ENCODE assay signal across 8 cellular contexts in genomic region chr17:29389994-29390855, GRCh38. TPM values are rescaled to one million over a fixed set of nuclear protein-coding genes. Genes with fewer than 3 reads are reported as not detected.
DNase-seq lines count a peak whose midpoint lies in the region; FAIRE-seq and TF ChIP-seq lines count a peak whose summit lies in the region.

Gene TAOK1, plus strand, starts transcription at chr17:29390363. Its CDS starts 61,186 bp downstream, at chr17:29451549.

- no peaks in the 10 kb centered on the region for H3K27me3 ChIP-seq in SK-N-SH (ENCODE audit: insufficient read depth)
- H3K27me3 ChIP-seq in neuronal stem cell (ENCODE audit: control insufficient read depth in 3 of 3, insufficient read depth in 3 of 3, low read depth in 1 of 3, low read length in 3 of 3) = no peaks in the 10 kb centered on the region
- no peaks in the 10 kb centered on the region for H3K27me3 ChIP-seq in subcutaneous abdominal adipose tissue (ENCODE audit: control insufficient read depth in 5 of 5, insufficient read depth in 4 of 5, low read length in 5 of 5)

- H3K4ac ChIP-seq in neuronal stem cell (ENCODE audit: low read length) = peak within 1 kb of the TSS; percentile 66

- peak within 1 kb of the TSS; percentile 94 for H3K14ac ChIP-seq in neuronal stem cell (ENCODE audit: low read length)

- H4K91ac ChIP-seq in neuronal stem cell (ENCODE audit: low read depth, low read length, poor library complexity) = peak within 1 kb of the TSS; percentile 99

- no peaks in the 10 kb centered on the region for H3F3A ChIP-seq in SK-N-SH (replicated peaks; ENCODE audit: insufficient read depth)

- CTCF ChIA-PET in SK-N-SH (lab: Yijun Ruan, JAX) = interaction anchor here (0.5 to 2.0 kb wide), 2 partner anchors 18 to 20 kb away, joined by 3 to 12 read pairs; no protein-coding TSS in a partner anchor
- CTCF ChIA-PET in activated naive CD4-positive, alpha-beta T cell treated with anti-CD3 and anti-CD28 coated beads, Interleukin-2, amount 10 ng/mL, durations not matched to agents 7 days and 5 days (lab: Charles Lee) = interaction anchor here (1.0 kb wide), 1 partner anchor 20 kb away, joined by 4 read pairs; no protein-coding TSS in a partner anchor

- peaks cover 40% of the 10 kb centered on the region for H3K4me1 Mint-ChIP-seq in activated naive CD4-positive, alpha-beta T cell treated with anti-CD3 and anti-CD28 coated beads, Interleukin-2, amount 10 ng/mL, durations not matched to agents 7 days and 5 days

- H3K9me3 ChIP-seq in SK-N-SH = no peaks in the 10 kb centered on the region
- H3K9me3 ChIP-seq in neuronal stem cell (replicated peaks in 1 of 2; ENCODE audit: control insufficient read depth in 2 of 2, insufficient read depth in 1 of 2, low read depth in 1 of 2, low read length in 2 of 2) = no peaks in the 10 kb centered on the region
- H3K9me3 ChIP-seq in subcutaneous abdominal adipose tissue (ENCODE audit: control insufficient read depth in 5 of 5, low read length in 5 of 5) = no peaks in the 10 kb centered on the region

- H3K9ac ChIP-seq in SK-N-SH (peak within 1 kb of the TSS; percentile 99), neuronal stem cell (ENCODE audit: low read depth, low read length, poor library complexity) (peak within 1 kb of the TSS; percentile 97), subcutaneous abdominal adipose tissue (ENCODE audit: low read length in 5 of 5) (peak within 1 kb of the TSS; percentile 87 to 97 (median 96))

- H2AFZ ChIP-seq in SK-N-SH (ENCODE audit: low read depth) (peak within 1 kb of the TSS; percentile 95), neuronal stem cell (ENCODE audit: low read length) (peak within 1 kb of the TSS; percentile 83)

- TF ChIP-seq EP300 in SK-N-SH (IDR thresholded peaks at IDR 0.05; ENCODE audit: borderline replicate concordance in 1 of 2, low read depth in 1 of 2, low read length in 1 of 2) = no peak

- peaks cover 46% of the 10 kb centered on the region for H3K79me2 ChIP-seq in SK-N-SH (ENCODE audit: insufficient read depth)

- peak within 1 kb of the TSS; percentile 87 for H3K4me3 ChIP-seq in HFF-Myc (replicated peaks; ENCODE audit: low read depth, low read length)
- H3K4me3 ChIP-seq in SK-N-SH (ENCODE audit: low read depth in 2 of 2, low read length in 1 of 2) = peak within 1 kb of the TSS; percentile 82 to 91
- peak within 1 kb of the TSS; percentile 76 to 85 for H3K4me3 ChIP-seq in neuronal stem cell (ENCODE audit: low read length in 2 of 2)
- H3K4me3 ChIP-seq in subcutaneous abdominal adipose tissue (ENCODE audit: low read depth in 1 of 5, low read length in 5 of 5) = peak within 1 kb of the TSS; percentile 92 to 100 (median 96)

- peak within 1 kb of the TSS; percentile 95 for H2AK5ac ChIP-seq in neuronal stem cell (ENCODE audit: low read depth, low read length)

- H2BK5ac ChIP-seq in neuronal stem cell (ENCODE audit: low read length) = peak within 1 kb of the TSS; percentile 98

- peak within 1 kb of the TSS; percentile 99 for H3K18ac ChIP-seq in neuronal stem cell (ENCODE audit: low read length)

- H3K4me2 ChIP-seq in SK-N-SH (peak within 1 kb of the TSS; percentile 90), neuronal stem cell (ENCODE audit: insufficient read depth, low read length, poor library complexity, severe bottlenecking) (peak within 1 kb of the TSS; percentile 65)

- H3K23ac ChIP-seq in neuronal stem cell (ENCODE audit: low read depth, low read length, poor library complexity) = peak within 1 kb of the TSS; percentile 100

- H3K4me1 ChIP-seq in SK-N-SH (ENCODE audit: control insufficient read depth in 1 of 2, insufficient read depth in 2 of 2, low read depth in 1 of 2, low read length in 1 of 2) = peaks cover 10% of the 10 kb centered on the region in 2 experiments; a peak in 3 of 4 replicates
- H3K4me1 ChIP-seq in neuronal stem cell (ENCODE audit: control insufficient read depth in 2 of 2, insufficient read depth in 1 of 2, low read depth in 1 of 2, low read length in 2 of 2) = peaks cover 2 to 10% of the 10 kb centered on the region in 2 donors
- H3K4me1 ChIP-seq in subcutaneous abdominal adipose tissue (ENCODE audit: control insufficient read depth in 5 of 5, insufficient read depth in 5 of 5, low read length in 5 of 5) = peaks cover 0 to 37% (median 32%) of the 10 kb centered on the region in 5 donors

- TF ChIP-seq CTCF in HFF-Myc (IDR thresholded peaks at IDR 0.05; ENCODE audit: low read depth, low read length, missing control alignments) = no peak
- no peak for TF ChIP-seq CTCF in SK-N-SH (IDR thresholded peaks at IDR 0.05)

- H3K27ac ChIP-seq in SK-N-SH (ENCODE audit: low read depth in 2 of 2, low read length in 1 of 2) (peak within 1 kb of the TSS; percentile 89 to 95), neuronal stem cell (replicated peaks; ENCODE audit: low read length) (peak within 1 kb of the TSS; percentile 94), subcutaneous abdominal adipose tissue (ENCODE audit: low read depth, low read length) (peak within 1 kb of the TSS; percentile 90)

- H3K79me1 ChIP-seq in neuronal stem cell (ENCODE audit: low read depth, low read length) = no peaks in the 10 kb centered on the region

- under 1% methylated on average over 31 of the region's 88 CpGs for WGBS in SK-N-SH (ENCODE audit: low lambda C conversion rate)
- whole genome bisulfite sequencing in neuronal stem cell (ENCODE audit: extremely low coverage in 2 of 2, insufficient read length in 2 of 2, insufficient replicate concordance in 1 of 2), 2 donors = no CpG with 5 or more reads among the region's 88 CpGs

- no peak within 1 kb of the TSS for H2BK15ac ChIP-seq in neuronal stem cell (ENCODE audit: low read length)

- H3K36me3 ChIP-seq in SK-N-SH (replicated peaks in 1 of 2; ENCODE audit: control insufficient read depth in 1 of 2, insufficient read depth in 2 of 2, low read length in 1 of 2) (no peaks in the 10 kb centered on the region), neuronal stem cell (replicated peaks in 1 of 2; ENCODE audit: control insufficient read depth in 2 of 2, insufficient read depth in 2 of 2, low read length in 2 of 2) (peaks cover 0 to 9% of the 10 kb centered on the region in 2 donors), subcutaneous abdominal adipose tissue (ENCODE audit: control insufficient read depth in 5 of 5, insufficient read depth in 5 of 5, low read length in 5 of 5) (no peaks in the 10 kb centered on the region)

- peak within 1 kb of the TSS; percentile 97 for H3K4me3 Mint-ChIP-seq in activated naive CD4-positive, alpha-beta T cell treated with anti-CD3 and anti-CD28 coated beads, Interleukin-2, amount 10 ng/mL, durations not matched to agents 7 days and 5 days

- peak; percentile 45 for FAIRE-seq in frontal cortex (lab: Jason Lieb, UNC)

- DNase-seq in GF-D8 (lab: John Stamatoyannopoulos, UW) (peak; percentile 74), HFF-Myc (ENCODE audit: extremely low read depth, low read depth) (peak; percentile 86), NCI-H1092 (lab: John Stamatoyannopoulos, UW) (peak; percentile 98), SK-N-SH (peak; percentile 99), frontal cortex (ENCODE audit: low spot score in 2 of 2) (peak; percentile 91 to 92), neuronal stem cell (ENCODE audit: low spot score) (peak; percentile 98)
- DNase-seq in activated naive CD4-positive, alpha-beta T cell treated with anti-CD3 and anti-CD28 coated beads, Interleukin-2, amount 10 ng/mL, durations not matched to agents 7 days and 5 days = peak; percentile 99

- TF ChIP-seq RAD21 in SK-N-SH (IDR thresholded peaks at IDR 0.05; ENCODE audit: low read length) = no peak

- peak within 1 kb of the TSS; percentile 97 for H2BK120ac ChIP-seq in neuronal stem cell (ENCODE audit: low read depth, low read length)

- no peaks in the 10 kb centered on the region for H3K9me3 Mint-ChIP-seq in activated naive CD4-positive, alpha-beta T cell treated with anti-CD3 and anti-CD28 coated beads, Interleukin-2, amount 10 ng/mL, durations not matched to agents 7 days and 5 days

- H4K20me1 ChIP-seq in SK-N-SH (ENCODE audit: insufficient read depth) = peaks cover 41% of the 10 kb centered on the region

- H3K27ac Mint-ChIP-seq in activated naive CD4-positive, alpha-beta T cell treated with anti-CD3 and anti-CD28 coated beads, Interleukin-2, amount 10 ng/mL, durations not matched to agents 7 days and 5 days = peak within 1 kb of the TSS; percentile 93

- H2BK12ac ChIP-seq in neuronal stem cell (ENCODE audit: low read length) = no peak within 1 kb of the TSS

- peaks cover 19% of the 10 kb centered on the region for H3K36me3 Mint-ChIP-seq in activated naive CD4-positive, alpha-beta T cell treated with anti-CD3 and anti-CD28 coated beads, Interleukin-2, amount 10 ng/mL, durations not matched to agents 7 days and 5 days

- no peaks in the 10 kb centered on the region for H3K9me2 ChIP-seq in SK-N-SH

- POLR2A ChIA-PET in SK-N-SH (lab: Yijun Ruan, JAX) = interaction anchor here (0.6 to 1.2 kb wide), 6 partner anchors 9 to 164 kb away, joined by 3 to 6 read pairs (median 4); no protein-coding TSS in a partner anchor

- H3K27me3 Mint-ChIP-seq in activated naive CD4-positive, alpha-beta T cell treated with anti-CD3 and anti-CD28 coated beads, Interleukin-2, amount 10 ng/mL, durations not matched to agents 7 days and 5 days = no peaks in the 10 kb centered on the region

- H4K8ac ChIP-seq in neuronal stem cell (ENCODE audit: low read depth, low read length) = no peak within 1 kb of the TSS

RNA-seq across cellular contexts. Expression of gene TAOK1, which starts in this region (rescaled TPM):
- polyA plus RNA-seq in SK-N-SH (2012; rRNA removed) = 5.9 and 7.4 TPM in 2 replicates
- polyA plus RNA-seq in SK-N-SH (2012; cell fraction: cytosol; rRNA removed) = 9.7 and 11.9 TPM in 2 replicates
- 5.4 and 12.3 TPM in 2 replicates for polyA plus RNA-seq in SK-N-SH (2012; cell fraction: nucleus; rRNA removed)
- total RNA-seq in frontal cortex = 127 TPM
- polyA plus RNA-seq in neuronal stem cell (2013, experiment 1 of 2) = 29.1 TPM
- 29.1 TPM for polyA plus RNA-seq in neuronal stem cell (2013, experiment 2 of 2)

Comparison
In these comparisons a context has a peak if more than half of its experiments do, and no peak if none do; other contexts are left out.
1. Peak in every context shown above with its lines: DNase-seq, H3K4me3 ChIP-seq and H3K27ac ChIP-seq.